ENCODE assay signal across 16 cellular contexts in the genomic region with DNA sequence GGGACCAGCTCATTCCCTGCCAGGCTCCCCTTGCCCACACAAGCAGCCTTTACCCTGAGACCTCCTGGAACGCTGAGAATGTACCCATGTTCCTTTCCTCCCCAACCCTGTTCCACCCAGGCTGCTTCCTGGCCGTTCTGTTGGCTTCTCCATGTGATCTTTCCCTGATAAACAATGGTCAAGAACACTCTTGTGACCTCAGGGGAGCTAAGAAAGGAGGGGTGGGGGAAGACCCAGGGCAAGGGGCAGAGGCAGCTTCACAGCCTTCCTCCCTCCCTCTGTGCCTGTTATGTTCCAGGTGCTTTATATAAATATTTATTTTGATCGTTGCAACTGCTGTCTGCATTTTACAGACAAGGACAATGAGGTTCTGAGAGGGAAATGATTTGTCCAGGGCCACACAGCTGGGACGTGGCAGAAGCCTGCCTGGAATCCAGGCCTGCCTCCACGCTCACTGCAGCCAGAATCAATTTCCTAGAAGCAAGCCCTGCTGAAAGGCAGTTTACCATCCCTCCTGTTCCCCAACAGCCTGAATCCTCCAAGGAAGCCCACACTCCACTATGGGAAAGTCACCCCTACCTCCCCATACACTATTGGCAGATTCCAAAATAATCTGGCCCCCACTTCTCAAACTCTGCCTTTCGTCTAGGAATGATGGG. TPM values are rescaled to one million over a fixed set of nuclear protein-coding genes. Genes with fewer than 3 reads are reported as not detected.
DNase-seq lines count a peak whose midpoint lies in the region; ATAC-seq and TF ChIP-seq lines count a peak whose summit lies in the region.
"Had no signal": no experiment of that assay in that cellular context is flagged by ENCODE, and none has a peak within 500 bp of the region (broad histone marks: within the 10 kb centered on the region; RNA-seq: fewer than 3 reads in every experiment).

No MANE protein-coding gene starts in this region.

- no peak for TF ChIP-seq CTCF in upper lobe of right lung (IDR thresholded peaks at IDR 0.05)

- no peak for DNase-seq in activated naive CD8-positive, alpha-beta T cell treated with anti-CD3 and anti-CD28 coated beads, Interleukin-2, amount 10 ng/mL, durations not matched to agents 7 days and 5 days
- DNase-seq in activated naive CD8-positive, alpha-beta T cell treated with anti-CD3 and anti-CD28 coated beads, Interleukin-2, amount 50 U/mL, for 24 hours = no peak
- DNase-seq in caudate nucleus (lab: John Stamatoyannopoulos, UW) = no peak
- no peak for DNase-seq in memory B cell (ENCODE audit: low spot score in 2 of 2)
- DNase-seq in upper lobe of right lung = peak; percentile 51
- no peak for DNase-seq in NCI-H2029 treated with DMSO at 0.1 percent for 48 hours (lab: John Stamatoyannopoulos, UW)
- DNase-seq: activated CD4-positive, alpha-beta T cell treated with anti-CD3 and anti-CD28 coated beads, Interleukin-2, amount 50 U/mL, for 4 hours; activated naive CD4-positive, alpha-beta T cell; left colon; NCI-H2081 had no signal

- no peak overlapping the region for H3K27ac Mint-ChIP-seq in activated naive CD8-positive, alpha-beta T cell treated with anti-CD3 and anti-CD28 coated beads, Interleukin-2, amount 10 ng/mL, durations not matched to agents 7 days and 5 days
- H3K27ac Mint-ChIP-seq in activated naive CD8-positive, alpha-beta T cell treated with anti-CD3 and anti-CD28 coated beads, Interleukin-2, amount 50 U/mL, for 24 hours = no peak overlapping the region
- no peak overlapping the region for H3K27ac Mint-ChIP-seq in memory B cell

- no peaks in the 10 kb centered on the region for H3K36me3 ChIP-seq in upper lobe of right lung

- H3K4me3 Mint-ChIP-seq in activated naive CD8-positive, alpha-beta T cell treated with anti-CD3 and anti-CD28 coated beads, Interleukin-2, amount 10 ng/mL, durations not matched to agents 7 days and 5 days = peak overlapping the region; percentile 67
- H3K4me3 Mint-ChIP-seq in activated naive CD8-positive, alpha-beta T cell treated with anti-CD3 and anti-CD28 coated beads, Interleukin-2, amount 50 U/mL, for 24 hours = no peak overlapping the region
- peak overlapping the region; percentile 21 for H3K4me3 Mint-ChIP-seq in memory B cell
- H3K4me3 Mint-ChIP-seq: central memory CD8-positive, alpha-beta T cell had no signal

- H3K27ac ChIP-seq in caudate nucleus (ENCODE audit: low read depth, low read length) = peak overlapping the region; percentile 99
- peak overlapping the region; percentile 31 for H3K27ac ChIP-seq in upper lobe of right lung
- H3K27ac ChIP-seq: epithelial cell of prostate had no signal

- no peaks in the 10 kb centered on the region for H3K9me3 Mint-ChIP-seq in activated naive CD8-positive, alpha-beta T cell treated with anti-CD3 and anti-CD28 coated beads, Interleukin-2, amount 10 ng/mL, durations not matched to agents 7 days and 5 days
- H3K9me3 Mint-ChIP-seq in activated naive CD8-positive, alpha-beta T cell treated with anti-CD3 and anti-CD28 coated beads, Interleukin-2, amount 50 U/mL, for 24 hours = no peaks in the 10 kb centered on the region
- no peaks in the 10 kb centered on the region for H3K9me3 Mint-ChIP-seq in memory B cell
- H3K9me3 Mint-ChIP-seq: central memory CD8-positive, alpha-beta T cell had no signal

- H3K4me1 Mint-ChIP-seq in activated naive CD8-positive, alpha-beta T cell treated with anti-CD3 and anti-CD28 coated beads, Interleukin-2, amount 10 ng/mL, durations not matched to agents 7 days and 5 days = peaks cover 20% of the 10 kb centered on the region
- peaks cover 9% of the 10 kb centered on the region for H3K4me1 Mint-ChIP-seq in activated naive CD8-positive, alpha-beta T cell treated with anti-CD3 and anti-CD28 coated beads, Interleukin-2, amount 50 U/mL, for 24 hours
- H3K4me1 Mint-ChIP-seq in memory B cell = peaks cover 15% of the 10 kb centered on the region

- intact Hi-C loops in upper lobe of right lung (cut with DNase I) = no loop called here

- peaks cover 2% of the 10 kb centered on the region for H3K36me3 Mint-ChIP-seq in activated naive CD8-positive, alpha-beta T cell treated with anti-CD3 and anti-CD28 coated beads, Interleukin-2, amount 10 ng/mL, durations not matched to agents 7 days and 5 days
- no peaks in the 10 kb centered on the region for H3K36me3 Mint-ChIP-seq in activated naive CD8-positive, alpha-beta T cell treated with anti-CD3 and anti-CD28 coated beads, Interleukin-2, amount 50 U/mL, for 24 hours (ENCODE audit: low read depth)
- H3K36me3 Mint-ChIP-seq in memory B cell = no peaks in the 10 kb centered on the region

- ATAC-seq in activated naive CD8-positive, alpha-beta T cell treated with anti-CD3 and anti-CD28 coated beads, Interleukin-2, amount 10 ng/mL, durations not matched to agents 7 days and 5 days (ENCODE audit: low read depth) = no peak
- ATAC-seq in activated naive CD8-positive, alpha-beta T cell treated with anti-CD3 and anti-CD28 coated beads, Interleukin-2, amount 50 U/mL, for 24 hours = no peak
- no peak for ATAC-seq in memory B cell (ENCODE audit: low read depth)
- ATAC-seq in upper lobe of right lung = no peak
- no peak for ATAC-seq in HG02678 (IDR thresholded peaks at IDR 0.05; ENCODE audit: unreplicated experiment)
- ATAC-seq in GM21526 (IDR thresholded peaks at IDR 0.05; ENCODE audit: low FRiP score, unreplicated experiment) = no peak
- ATAC-seq: left colon had no signal

- no peaks in the 10 kb centered on the region for H3K27me3 ChIP-seq in upper lobe of right lung

- POLR2A ChIA-PET in activated naive CD8-positive, alpha-beta T cell treated with anti-CD3 and anti-CD28 coated beads, Interleukin-2, amount 10 ng/mL, durations not matched to agents 7 days and 5 days (lab: Charles Lee) = interaction anchor here (1.4 kb wide), 1 partner anchor 49 kb away, joined by 3 read pairs; the partner anchor contains the start of gene SEPTIN8

- peaks cover 29% of the 10 kb centered on the region for H3K4me1 ChIP-seq in upper lobe of right lung

- H3K9me3 ChIP-seq in upper lobe of right lung = no peaks in the 10 kb centered on the region

- H3K4me3 ChIP-seq in upper lobe of right lung = no peak overlapping the region

- peaks cover 45% of the 10 kb centered on the region for H3K27me3 Mint-ChIP-seq in activated naive CD8-positive, alpha-beta T cell treated with anti-CD3 and anti-CD28 coated beads, Interleukin-2, amount 10 ng/mL, durations not matched to agents 7 days and 5 days
- H3K27me3 Mint-ChIP-seq in activated naive CD8-positive, alpha-beta T cell treated with anti-CD3 and anti-CD28 coated beads, Interleukin-2, amount 50 U/mL, for 24 hours = peaks cover 72% of the 10 kb centered on the region
- H3K27me3 Mint-ChIP-seq in memory B cell = peaks cover 15% of the 10 kb centered on the region

RNA-seq across cellular contexts. Expression of gene SHROOM1, which starts 3.9 kb away (rescaled TPM):
- total RNA-seq in activated naive CD8-positive, alpha-beta T cell treated with anti-CD3 and anti-CD28 coated beads, Interleukin-2, amount 10 ng/mL, durations not matched to agents 7 days and 5 days = 1 to 10 TPM; 4.0 to 6.3 TPM
- 24.2 TPM for total RNA-seq in upper lobe of right lung

RNA-seq across cellular contexts. Expression of gene SOWAHA, which starts 13.5 kb away (rescaled TPM):
- not detected for total RNA-seq in activated naive CD8-positive, alpha-beta T cell treated with anti-CD3 and anti-CD28 coated beads, Interleukin-2, amount 10 ng/mL, durations not matched to agents 7 days and 5 days
- total RNA-seq in upper lobe of right lung = not detected
- total RNA-seq: osteocyte had no signal

RNA-seq across cellular contexts. Expression of gene GDF9, which starts 39.7 kb away (rescaled TPM):
- under 1 TPM; 0.77 to 0.80 TPM for total RNA-seq in activated naive CD8-positive, alpha-beta T cell treated with anti-CD3 and anti-CD28 coated beads, Interleukin-2, amount 10 ng/mL, durations not matched to agents 7 days and 5 days
- 0.46 TPM for total RNA-seq in upper lobe of right lung
- total RNA-seq: M059J had no signal

RNA-seq across cellular contexts. Expression of gene UQCRQ, which starts 39.9 kb away (rescaled TPM):
- total RNA-seq in activated naive CD8-positive, alpha-beta T cell treated with anti-CD3 and anti-CD28 coated beads, Interleukin-2, amount 10 ng/mL, durations not matched to agents 7 days and 5 days = 100 to 1,000 TPM; 278 to 286 TPM
- 256 TPM for total RNA-seq in upper lobe of right lung

RNA-seq across cellular contexts. Expression of gene LEAP2, which starts 46.9 kb away (rescaled TPM):
- 1 to 10 TPM; 4.4 to 4.5 TPM for total RNA-seq in activated naive CD8-positive, alpha-beta T cell treated with anti-CD3 and anti-CD28 coated beads, Interleukin-2, amount 10 ng/mL, durations not matched to agents 7 days and 5 days
- total RNA-seq in upper lobe of right lung = 0.69 TPM
